Comparison of ENCODE assay signal across 19 cellular contexts in genomic region chr6:6393069-6393529, GRCh38.
DNase-seq lines count a peak whose midpoint lies in the region; ATAC-seq lines count a peak whose summit lies in the region.
"Had no signal": no experiment of that assay in that cellular context is flagged by ENCODE, and none has a peak within 500 bp of the region (broad histone marks: within the 10 kb centered on the region; RNA-seq: fewer than 3 reads in every experiment).

No MANE protein-coding gene starts in this region.

- ATAC-seq in GM19395 (IDR thresholded peaks at IDR 0.05; ENCODE audit: unreplicated experiment): peak; percentile 29
- ATAC-seq in HG02763 (IDR thresholded peaks at IDR 0.05; ENCODE audit: unreplicated experiment): peak; percentile 11
- peak; percentile 13 for ATAC-seq in HG03378 (IDR thresholded peaks at IDR 0.05; ENCODE audit: unreplicated experiment)

- H3K4me3 ChIP-seq in BLaER1 treated with 17β-estradiol and CSF1 and Interleukin-3, amounts not matched to agents 10 nM and 100 nM: no peak overlapping the region
- H3K4me3 ChIP-seq: MG63, ovary had no signal

- no peak for DNase-seq in NCI-H2107 treated with DMSO at 0.1 percent for 48 hours (lab: John Stamatoyannopoulos, UW; ENCODE audit: unreplicated experiment)
- DNase-seq in SHP77 (lab: John Stamatoyannopoulos, UW): no peak
- no peak for DNase-seq in DMS114 treated with DMSO at 0.1 percent for 48 hours (lab: John Stamatoyannopoulos, UW; ENCODE audit: unreplicated experiment)
- DNase-seq in NCI-H2227 treated with DMSO at 0.1 percent for 48 hours (lab: John Stamatoyannopoulos, UW): no peak
- DNase-seq: activated CD8-positive, alpha-beta memory T cell treated with anti-CD3 and anti-CD28 coated beads for 24 hours; activated gamma-delta T cell treated with Interleukin-2 at 50 U/mL for 16 hours; brain microvascular endothelial cell; effector CD8-positive, alpha-beta T cell; foreskin fibroblast; MG63; midbrain; NCI-H446; ovary; T1000 had no signal

- H3K9me3 ChIP-seq in BLaER1 treated with 17β-estradiol and CSF1 and Interleukin-3, amounts not matched to agents 10 nM and 100 nM (replicated peaks in 1 of 11): peaks cover 0 to under 1% (median 0%) of the 10 kb centered on the region in 11 experiments; a peak in 2 of 22 replicates
- H3K9me3 ChIP-seq: MG63, ovary had no signal

- no peak overlapping the region for H3K9ac ChIP-seq in BLaER1 treated with 17β-estradiol and CSF1 and Interleukin-3, amounts not matched to agents 10 nM and 100 nM

- no peaks in the 10 kb centered on the region for H3K27me3 ChIP-seq in BLaER1 treated with 17β-estradiol and CSF1 and Interleukin-3, amounts not matched to agents 10 nM and 100 nM
- H3K27me3 ChIP-seq: brain microvascular endothelial cell, MG63, ovary had no signal

- no peak overlapping the region for H3K27ac ChIP-seq in BLaER1 treated with 17β-estradiol and CSF1 and Interleukin-3, amounts not matched to agents 10 nM and 100 nM
- H3K27ac ChIP-seq: brain microvascular endothelial cell, ovary, RWPE1 had no signal

- H3K36me3 ChIP-seq in BLaER1 treated with 17β-estradiol and CSF1 and Interleukin-3, amounts not matched to agents 10 nM and 100 nM: no peaks in the 10 kb centered on the region
- H3K36me3 ChIP-seq: brain microvascular endothelial cell, MG63, ovary had no signal

- peak overlapping the region; percentile 26 to 89 (median 41); a peak in 18 of 22 replicates for H3K4me2 ChIP-seq in BLaER1 treated with 17β-estradiol and CSF1 and Interleukin-3, amounts not matched to agents 10 nM and 100 nM

- H4K20me1 ChIP-seq in BLaER1 treated with 17β-estradiol and CSF1 and Interleukin-3, amounts not matched to agents 10 nM and 100 nM: no peaks in the 10 kb centered on the region

- peaks cover 21 to 100% (median 43%) of the 10 kb centered on the region in 10 experiments for H3K4me1 ChIP-seq in BLaER1 treated with 17β-estradiol and CSF1 and Interleukin-3, amounts not matched to agents 10 nM and 100 nM
